In genomic region chr17:63406689-63407330, GRCh38 we compare ENCODE assay signal across 8 cellular contexts. TPM values are rescaled to one million over a fixed set of nuclear protein-coding genes. Genes with fewer than 3 reads are reported as not detected.
A peak's percentile ranks its signal among the peaks of the same experiment; 100 is the strongest.
DNase-seq lines count a peak whose midpoint lies in the region; ATAC-seq and TF ChIP-seq lines count a peak whose summit lies in the region.

No MANE protein-coding gene starts in this region.

- no peaks in the 10 kb centered on the region for H3K36me3 Mint-ChIP-seq in WTC11

- peaks cover 9% of the 10 kb centered on the region for H3K4me1 ChIP-seq in A673 (ENCODE audit: insufficient read depth, low read length, poor library complexity, severe bottlenecking)
- H3K4me1 ChIP-seq in liver (ENCODE audit: control insufficient read depth in 4 of 4, insufficient read depth in 4 of 4, low read length in 3 of 4), result no peaks in the 10 kb centered on the region

- no peaks in the 10 kb centered on the region for H3K27me3 ChIP-seq in A673 (replicated peaks; ENCODE audit: insufficient read depth, low read depth, low read length, poor library complexity)
- no peaks in the 10 kb centered on the region for H3K27me3 ChIP-seq in liver (ENCODE audit: control insufficient read depth in 4 of 4, insufficient read depth in 4 of 4, low read length in 3 of 4)

- H3K4me1 Mint-ChIP-seq in WTC11, result peaks cover 2% of the 10 kb centered on the region

- ATAC-seq in GM18502 (IDR thresholded peaks at IDR 0.05; ENCODE audit: poor library complexity, unreplicated experiment) (peak; percentile 69), HG03175 (IDR thresholded peaks at IDR 0.05; ENCODE audit: unreplicated experiment) (peak; percentile 93), WTC11 (peak; percentile 93)

- H3K27ac ChIP-seq in A673 (ENCODE audit: low read depth, low read length, poor library complexity, severe bottlenecking) (no peak overlapping the region), liver (ENCODE audit: low read depth in 1 of 2, low read length in 2 of 2) (no peak overlapping the region)

- intact Hi-C loops in A673 (cut with micrococcal nuclease; ENCODE audit: unreplicated experiment), result loop anchor here (2.0 to 10.0 kb wide), 5 partner anchors 182 to 855 kb away; no protein-coding TSS in a partner anchor

- H3K4me3 Mint-ChIP-seq in WTC11, result no peak overlapping the region

- H3K9ac ChIP-seq in liver (ENCODE audit: low read depth in 1 of 2, low read length in 2 of 2), result no peak overlapping the region

- H3K9me3 ChIP-seq in A673 (ENCODE audit: low read depth, low read length, poor library complexity, severe bottlenecking) (no peaks in the 10 kb centered on the region), liver (ENCODE audit: control insufficient read depth in 4 of 4, low read length in 3 of 4) (no peaks in the 10 kb centered on the region)

- WGBS in liver, result 20% methylated on average over 4 of the region's 4 CpGs

- CTCF ChIA-PET in A673 (lab: Charles Lee), result interaction anchor here (0.6 to 2.8 kb wide), 17 partner anchors 10 to 1678 kb away, joined by 3 to 30 read pairs (median 4); no protein-coding TSS in a partner anchor
- CTCF ChIA-PET in WTC11 (lab: Charles Lee), result interaction anchor here (0.5 to 3.8 kb wide), 67 partner anchors 8 to 936 kb away, joined by 3 to 56 read pairs (median 4); partner anchors contain the start of genes DCAF7, MAP3K3 and TACO1

- H3K27me3 Mint-ChIP-seq in WTC11 (ENCODE audit: low read depth), result no peaks in the 10 kb centered on the region

- POLR2A ChIA-PET in A673 (lab: Charles Lee; ENCODE audit: low non-redundant PET), result no interaction called here
- POLR2A ChIA-PET in WTC11 (lab: Charles Lee), result interaction anchor here (1.2 kb wide), 1 partner anchor 411 kb away, joined by 3 read pairs; no protein-coding TSS in a partner anchor

- peak; percentile 86 for TF ChIP-seq CTCF in A673 (conservative IDR thresholded peaks at IDR 0.05; ENCODE audit: low read depth, low read length)
- TF ChIP-seq CTCF in WTC11 (IDR thresholded peaks at IDR 0.05), result peak; percentile 72
- TF ChIP-seq CTCF in choroid plexus epithelial cell (conservative IDR thresholded peaks at IDR 0.05; ENCODE audit: low read depth, low read length), result peak; percentile 90
- TF ChIP-seq CTCF in liver (IDR thresholded peaks at IDR 0.05; ENCODE audit: low read depth, low read length, missing input control), result peak; percentile 86

- H3K4me3 ChIP-seq in A673 (ENCODE audit: low read depth, low read length, poor library complexity, severe bottlenecking) (no peak overlapping the region), choroid plexus epithelial cell (ENCODE audit: low read depth, low read length) (no peak overlapping the region), liver (ENCODE audit: low read depth in 1 of 3, low read length in 3 of 3) (no peak overlapping the region)

- no peaks in the 10 kb centered on the region for H3K36me3 ChIP-seq in A673 (ENCODE audit: insufficient read depth, low read length, poor library complexity, severe bottlenecking)
- H3K36me3 ChIP-seq in liver (ENCODE audit: control insufficient read depth in 4 of 4, insufficient read depth in 3 of 4, low read depth in 1 of 4, low read length in 3 of 4), result no peaks in the 10 kb centered on the region

- BruUV-seq in A673 (replicated peaks; lab: Mats Ljungman, UMichigan), result no TSS peak

- no peak overlapping the region for H3K27ac Mint-ChIP-seq in WTC11

- TF ChIP-seq RAD21 in liver (IDR thresholded peaks at IDR 0.05), result peak; percentile 94 to 95

- DNase-seq in A673 (ENCODE audit: low spot score) (peak; percentile 89), NCI-H2227 treated with DMSO at 0.1 percent for 48 hours (lab: John Stamatoyannopoulos, UW) (peak; percentile 81), WTC11 (ENCODE audit: low spot score) (peak; percentile 75), choroid plexus epithelial cell (ENCODE audit: low read depth) (peak; percentile 98)
- peak; percentile 40 to 67 (median 55) for DNase-seq in stimulated activated CD4-positive, alpha-beta T cell treated with anti-CD3 and anti-CD28 coated beads, TNF-alpha, amount 100 ng/mL, for 48 hours (ENCODE audit: low read depth in 3 of 3)

- no peaks in the 10 kb centered on the region for H3K9me3 Mint-ChIP-seq in WTC11

TF ChIP-seq in WTC11, 78 proteins besides CTCF, POLR2A, EP300 and RAD21:
- TF ChIP-seq ZBTB21 (CRISPR knock-in tag; IDR thresholded peaks at IDR 0.05; ENCODE audit: borderline replicate concordance) (no peak), GABPB1 (CRISPR knock-in tag; IDR thresholded peaks at IDR 0.05) (0 out of 2 replicates have a peak, but pooled peaks have one; percentile 19)

TF ChIP-seq in liver, 16 proteins besides CTCF, POLR2A, EP300 and RAD21:
- TF ChIP-seq FOXA2 (IDR thresholded peaks at IDR 0.05), result no peak
- TF ChIP-seq JUND (IDR thresholded peaks at IDR 0.05), result no peak
- peak; percentile 48 for TF ChIP-seq NR2F2 (IDR thresholded peaks at IDR 0.05)
- no peak for TF ChIP-seq ATF3 (IDR thresholded peaks at IDR 0.05)

RNA-seq across cellular contexts. Expression of gene CYB561, which starts 39.3 kb away (rescaled TPM):
- total RNA-seq in A673 (2021), result 28.8 and 29.1 TPM in 2 replicates
- 27.0 to 35.1 TPM (median 28.7 TPM) in 3 replicates for total RNA-seq in WTC11 (2021)
- 10 to 100 TPM in 1 of 2 donors, under 1 TPM in 1; 0.93 to 18.5 TPM for total RNA-seq in liver
- 10 to 100 TPM in 1 of 2 donors, 1 to 10 TPM in 1; 9.5 to 16.3 TPM for polyA plus RNA-seq in liver
